In genomic region chr3:4467522-4467867, GRCh38 we compare ENCODE assay signal across 8 cellular contexts. TPM values are rescaled to one million over a fixed set of nuclear protein-coding genes. Genes with fewer than 3 reads are reported as not detected.
DNase-seq lines count a peak whose midpoint lies in the region; ATAC-seq and TF ChIP-seq lines count a peak whose summit lies in the region.

No MANE protein-coding gene starts in this region.

- H3K36me3 ChIP-seq in GM06990 (ENCODE audit: control insufficient read depth, insufficient read depth, low read length) (no peaks in the 10 kb centered on the region), SK-N-MC (ENCODE audit: insufficient read depth, low read length) (no peaks in the 10 kb centered on the region), psoas muscle (ENCODE audit: insufficient read depth in 1 of 2, low read depth in 1 of 2) (no peaks in the 10 kb centered on the region)

- intact Hi-C loops in psoas muscle (cut with DNase I), result loop anchor here in 1 of 2 donors (2.0 to 10.0 kb wide), 2 partner anchors 25 to 113 kb away; partner anchors contain the start of gene ITPR1

- ATAC-seq in psoas muscle, result peak; percentile 9 to 58 (median 36)
- no peak for ATAC-seq in HG03039 (IDR thresholded peaks at IDR 0.05; ENCODE audit: unreplicated experiment)

- peaks cover 7% of the 10 kb centered on the region for H3K4me1 ChIP-seq in psoas muscle

- no peaks in the 10 kb centered on the region for H3K27me3 ChIP-seq in GM06990 (replicated peaks; ENCODE audit: control insufficient read depth, insufficient read depth, low read length)
- no peaks in the 10 kb centered on the region for H3K27me3 ChIP-seq in psoas muscle (ENCODE audit: insufficient read depth in 3 of 3, low read length in 2 of 3)

- peak overlapping the region; percentile 90 for H3K4me3 ChIP-seq in GM06990 (replicated peaks; ENCODE audit: low read depth, low read length)
- peak overlapping the region; percentile 87 for H3K4me3 ChIP-seq in SK-N-MC
- H3K4me3 ChIP-seq in fibroblast of mammary gland (ENCODE audit: control insufficient read depth, low read depth, low read length), result peak overlapping the region; percentile 74
- H3K4me3 ChIP-seq in psoas muscle, result peak overlapping the region; percentile 80

- H3K9me3 ChIP-seq in SK-N-MC (ENCODE audit: low read depth, low read length) (no peaks in the 10 kb centered on the region), psoas muscle (no peaks in the 10 kb centered on the region)

- no peak for DNase-seq in GM06990 (ENCODE audit: extremely low read depth, insufficient read length)
- DNase-seq in SK-N-MC (ENCODE audit: low read depth, low spot score), result no peak
- no peak for DNase-seq in fibroblast of mammary gland (ENCODE audit: low read depth)
- DNase-seq in psoas muscle, result no peak
- no peak for DNase-seq in ACHN
- no peak for DNase-seq in stimulated activated naive CD4-positive, alpha-beta T cell treated with Interleukin-2 at 50 U/mL for 16 hours (lab: John Stamatoyannopoulos, UW)
- DNase-seq in NCI-H526 treated with DMSO at 0.1 percent for 48 hours (lab: John Stamatoyannopoulos, UW), result no peak

- WGBS in psoas muscle, 3 donors, result 48 to 55% (median 51%) methylated on average over 13 of the region's 13 CpGs

- H3K27ac ChIP-seq in SK-N-MC, result no peak overlapping the region
- peak overlapping the region; percentile 85 for H3K27ac ChIP-seq in psoas muscle

- peak overlapping the region; percentile 86 for H3K9ac ChIP-seq in SK-N-MC (ENCODE audit: insufficient read length)

- in situ Hi-C loops in ACHN (cut with HindIII; ENCODE audit: low pct_ligation_motif_present, low pct_unique_long_range_greater_than_20kb, low sequenced_read_pairs), result no loop called here

- TF ChIP-seq CTCF in GM06990 (IDR thresholded peaks at IDR 0.05; ENCODE audit: insufficient read depth, low read length, poor library complexity, severe bottlenecking), result no peak
- TF ChIP-seq CTCF in fibroblast of mammary gland (conservative IDR thresholded peaks at IDR 0.05; ENCODE audit: control insufficient read depth, insufficient read depth, low read depth, low read length), result no peak
- no peak for TF ChIP-seq CTCF in psoas muscle (IDR thresholded peaks at IDR 0.05)

RNA-seq across cellular contexts. Expression of gene SUMF1, which starts 0.4 kb away (rescaled TPM):
- total RNA-seq in psoas muscle, result 1 to 10 TPM; 4.6 to 6.4 (median 5.1) TPM
- 1 to 10 TPM; 3.0 to 7.6 (median 5.0) TPM for polyA plus RNA-seq in psoas muscle

RNA-seq across cellular contexts. Expression of gene ITPR1, which starts 25.7 kb away (rescaled TPM):
- 1 to 10 TPM; 6.2 to 9.2 (median 8.3) TPM for total RNA-seq in psoas muscle
- polyA plus RNA-seq in psoas muscle, result 1 to 10 TPM; 4.4 to 9.2 (median 9.0) TPM
